1 cellular context compared by ENCODE assay signal in the genomic region with DNA sequence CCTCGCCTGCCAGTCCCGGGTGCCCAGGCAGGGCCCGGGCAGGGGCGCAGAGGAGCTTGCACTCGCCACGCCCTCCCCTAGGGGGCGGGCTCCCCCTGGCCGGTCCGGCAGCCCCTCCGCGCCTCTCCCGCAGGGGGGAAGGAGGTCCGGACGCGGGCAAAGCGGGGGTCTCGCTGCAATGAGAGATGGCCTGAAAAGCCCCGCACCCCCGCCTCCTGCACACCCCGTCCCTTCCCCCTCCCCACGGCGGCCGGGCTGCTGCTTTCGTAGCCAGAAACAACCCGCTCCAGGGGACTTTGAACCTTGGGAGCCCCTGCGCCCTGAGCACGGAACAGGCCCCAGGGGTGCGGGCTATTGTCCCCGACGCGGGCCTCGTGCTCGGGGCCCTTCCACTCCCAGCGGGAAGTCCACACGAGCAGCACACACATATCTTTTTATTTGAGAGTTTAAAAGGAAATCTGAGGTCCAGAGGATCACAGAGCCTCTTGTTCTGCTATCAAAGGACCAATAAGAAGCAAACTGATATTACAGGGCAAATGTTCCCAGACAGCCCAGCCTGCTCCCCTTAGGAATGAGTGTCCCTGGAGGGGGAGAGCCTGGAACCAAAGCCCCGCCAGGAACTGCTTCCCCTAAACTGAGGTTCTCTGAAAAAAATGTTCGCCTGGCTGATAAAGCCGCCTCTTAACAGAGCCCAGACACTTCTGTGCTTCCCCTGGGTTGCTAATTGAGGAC.
TF ChIP-seq lines count a peak whose summit lies in the region.

No MANE protein-coding gene starts in this region.

TF ChIP-seq in HepG2, 621 proteins besides CTCF, POLR2A, EP300 and RAD21 (continued from another document and continues in another):
- TF ChIP-seq, protein P1, sequence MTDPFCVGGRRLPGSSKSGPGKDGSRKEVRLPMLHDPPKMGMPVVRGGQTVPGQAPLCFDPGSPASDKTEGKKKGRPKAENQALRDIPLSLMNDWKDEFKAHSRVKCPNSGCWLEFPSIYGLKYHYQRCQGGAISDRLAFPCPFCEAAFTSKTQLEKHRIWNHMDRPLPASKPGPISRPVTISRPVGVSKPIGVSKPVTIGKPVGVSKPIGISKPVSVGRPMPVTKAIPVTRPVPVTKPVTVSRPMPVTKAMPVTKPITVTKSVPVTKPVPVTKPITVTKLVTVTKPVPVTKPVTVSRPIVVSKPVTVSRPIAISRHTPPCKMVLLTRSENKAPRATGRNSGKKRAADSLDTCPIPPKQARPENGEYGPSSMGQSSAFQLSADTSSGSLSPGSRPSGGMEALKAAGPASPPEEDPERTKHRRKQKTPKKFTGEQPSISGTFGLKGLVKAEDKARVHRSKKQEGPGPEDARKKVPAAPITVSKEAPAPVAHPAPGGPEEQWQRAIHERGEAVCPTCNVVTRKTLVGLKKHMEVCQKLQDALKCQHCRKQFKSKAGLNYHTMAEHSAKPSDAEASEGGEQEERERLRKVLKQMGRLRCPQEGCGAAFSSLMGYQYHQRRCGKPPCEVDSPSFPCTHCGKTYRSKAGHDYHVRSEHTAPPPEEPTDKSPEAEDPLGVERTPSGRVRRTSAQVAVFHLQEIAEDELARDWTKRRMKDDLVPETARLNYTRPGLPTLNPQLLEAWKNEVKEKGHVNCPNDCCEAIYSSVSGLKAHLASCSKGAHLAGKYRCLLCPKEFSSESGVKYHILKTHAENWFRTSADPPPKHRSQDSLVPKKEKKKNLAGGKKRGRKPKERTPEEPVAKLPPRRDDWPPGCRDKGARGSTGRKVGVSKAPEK (CRISPR knock-in tag; IDR thresholded peaks at IDR 0.05; ENCODE audit: borderline replicate concordance): no peak
- TF ChIP-seq XRCC5 (optimal IDR thresholded peaks at IDR 0.05; ENCODE audit: low read length) (peak; percentile 66), ZNF75D (CRISPR knock-in tag; IDR thresholded peaks at IDR 0.05; ENCODE audit: borderline replicate concordance) (no peak; the same call in 1 of the 2 replicates), RBAK (CRISPR knock-in tag; IDR thresholded peaks at IDR 0.05) (no peak), GFI1 (CRISPR knock-in tag; IDR thresholded peaks at IDR 0.05; ENCODE audit: borderline replicate concordance) (peak; percentile 47; the same call in 1 of the 2 replicates), ZNF143 (CRISPR knock-in tag; IDR thresholded peaks at IDR 0.05) (no peak), ZNF616 (CRISPR knock-in tag; IDR thresholded peaks at IDR 0.05; ENCODE audit: low read depth) (peak; percentile 42; the same call in 1 of the 2 replicates), ZMAT3 (CRISPR knock-in tag; conservative IDR thresholded peaks at IDR 0.05) (peak; percentile 83), ZNF224 (CRISPR knock-in tag; IDR thresholded peaks at IDR 0.05) (no peak), GTF2F1 (IDR thresholded peaks at IDR 0.05; ENCODE audit: low read length) (no peak), ZNF354B (CRISPR knock-in tag; IDR thresholded peaks at IDR 0.05) (peak; percentile 36; the same call in 1 of the 2 replicates), ZBTB21 (CRISPR knock-in tag; IDR thresholded peaks at IDR 0.05) (peak; percentile 68), YEATS4 (CRISPR knock-in tag; IDR thresholded peaks at IDR 0.05; ENCODE audit: borderline replicate concordance) (peak; percentile 82), RNF2 (conservative IDR thresholded peaks at IDR 0.05; ENCODE audit: low read depth) (peak; percentile 67; the same call in 1 of the 2 replicates), ZNF614 (CRISPR knock-in tag; IDR thresholded peaks at IDR 0.05; ENCODE audit: borderline replicate concordance) (peak; percentile 67; the same call in 1 of the 2 replicates), ZNF652 (CRISPR knock-in tag; IDR thresholded peaks at IDR 0.05; ENCODE audit: borderline replicate concordance, low read depth) (no peak), ZNF746 (CRISPR knock-in tag; IDR thresholded peaks at IDR 0.05) (peak; percentile 93), SRY (CRISPR knock-in tag; IDR thresholded peaks at IDR 0.05) (no peak), HIVEP1 (CRISPR knock-in tag; IDR thresholded peaks at IDR 0.05) (peak; percentile 87), NKX3-1 (CRISPR knock-in tag; IDR thresholded peaks at IDR 0.05) (no peak; the same call in 1 of the 2 replicates), SP5 (CRISPR knock-in tag; IDR thresholded peaks at IDR 0.05; ENCODE audit: borderline replicate concordance, low read depth) (peak; percentile 24; the same call in 1 of the 2 replicates), ZNF841 (CRISPR knock-in tag; IDR thresholded peaks at IDR 0.05; ENCODE audit: borderline replicate concordance) (no peak), HMG20A (CRISPR knock-in tag; IDR thresholded peaks at IDR 0.05; ENCODE audit: borderline replicate concordance) (peak; percentile 42; the same call in 1 of the 2 replicates), THYN1 (CRISPR knock-in tag; IDR thresholded peaks at IDR 0.05; ENCODE audit: borderline replicate concordance, low read depth) (no peak), ONECUT2 (CRISPR knock-in tag; IDR thresholded peaks at IDR 0.05) (no peak), MYNN (CRISPR knock-in tag; IDR thresholded peaks at IDR 0.05; ENCODE audit: low read depth) (no peak), ZNF816 (CRISPR knock-in tag; IDR thresholded peaks at IDR 0.05; ENCODE audit: borderline replicate concordance) (no peak), ZNF660 (CRISPR knock-in tag; IDR thresholded peaks at IDR 0.05; ENCODE audit: borderline replicate concordance, low read depth) (no peak), ZNF205 (CRISPR knock-in tag; IDR thresholded peaks at IDR 0.05) (peak; percentile 59)
- TF ChIP-seq, protein P2, sequence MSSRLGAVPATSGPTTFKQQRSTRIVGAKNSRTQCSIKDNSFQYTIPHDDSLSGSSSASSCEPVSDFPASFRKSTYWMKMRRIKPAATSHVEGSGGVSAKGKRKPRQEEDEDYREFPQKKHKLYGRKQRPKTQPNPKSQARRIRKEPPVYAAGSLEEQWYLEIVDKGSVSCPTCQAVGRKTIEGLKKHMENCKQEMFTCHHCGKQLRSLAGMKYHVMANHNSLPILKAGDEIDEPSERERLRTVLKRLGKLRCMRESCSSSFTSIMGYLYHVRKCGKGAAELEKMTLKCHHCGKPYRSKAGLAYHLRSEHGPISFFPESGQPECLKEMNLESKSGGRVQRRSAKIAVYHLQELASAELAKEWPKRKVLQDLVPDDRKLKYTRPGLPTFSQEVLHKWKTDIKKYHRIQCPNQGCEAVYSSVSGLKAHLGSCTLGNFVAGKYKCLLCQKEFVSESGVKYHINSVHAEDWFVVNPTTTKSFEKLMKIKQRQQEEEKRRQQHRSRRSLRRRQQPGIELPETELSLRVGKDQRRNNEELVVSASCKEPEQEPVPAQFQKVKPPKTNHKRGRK (CRISPR knock-in tag; IDR thresholded peaks at IDR 0.05): no peak
- TF ChIP-seq, protein P3, sequence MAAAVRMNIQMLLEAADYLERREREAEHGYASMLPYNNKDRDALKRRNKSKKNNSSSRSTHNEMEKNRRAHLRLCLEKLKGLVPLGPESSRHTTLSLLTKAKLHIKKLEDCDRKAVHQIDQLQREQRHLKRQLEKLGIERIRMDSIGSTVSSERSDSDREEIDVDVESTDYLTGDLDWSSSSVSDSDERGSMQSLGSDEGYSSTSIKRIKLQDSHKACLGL (CRISPR knock-in tag; IDR thresholded peaks at IDR 0.05): no peak
- TF ChIP-seq, protein P4, sequence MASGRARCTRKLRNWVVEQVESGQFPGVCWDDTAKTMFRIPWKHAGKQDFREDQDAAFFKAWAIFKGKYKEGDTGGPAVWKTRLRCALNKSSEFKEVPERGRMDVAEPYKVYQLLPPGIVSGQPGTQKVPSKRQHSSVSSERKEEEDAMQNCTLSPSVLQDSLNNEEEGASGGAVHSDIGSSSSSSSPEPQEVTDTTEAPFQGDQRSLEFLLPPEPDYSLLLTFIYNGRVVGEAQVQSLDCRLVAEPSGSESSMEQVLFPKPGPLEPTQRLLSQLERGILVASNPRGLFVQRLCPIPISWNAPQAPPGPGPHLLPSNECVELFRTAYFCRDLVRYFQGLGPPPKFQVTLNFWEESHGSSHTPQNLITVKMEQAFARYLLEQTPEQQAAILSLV (CRISPR knock-in tag; IDR thresholded peaks at IDR 0.05; ENCODE audit: borderline replicate concordance): peak; percentile 61; the same call in 1 of the 2 replicates
- TF ChIP-seq, protein P5, sequence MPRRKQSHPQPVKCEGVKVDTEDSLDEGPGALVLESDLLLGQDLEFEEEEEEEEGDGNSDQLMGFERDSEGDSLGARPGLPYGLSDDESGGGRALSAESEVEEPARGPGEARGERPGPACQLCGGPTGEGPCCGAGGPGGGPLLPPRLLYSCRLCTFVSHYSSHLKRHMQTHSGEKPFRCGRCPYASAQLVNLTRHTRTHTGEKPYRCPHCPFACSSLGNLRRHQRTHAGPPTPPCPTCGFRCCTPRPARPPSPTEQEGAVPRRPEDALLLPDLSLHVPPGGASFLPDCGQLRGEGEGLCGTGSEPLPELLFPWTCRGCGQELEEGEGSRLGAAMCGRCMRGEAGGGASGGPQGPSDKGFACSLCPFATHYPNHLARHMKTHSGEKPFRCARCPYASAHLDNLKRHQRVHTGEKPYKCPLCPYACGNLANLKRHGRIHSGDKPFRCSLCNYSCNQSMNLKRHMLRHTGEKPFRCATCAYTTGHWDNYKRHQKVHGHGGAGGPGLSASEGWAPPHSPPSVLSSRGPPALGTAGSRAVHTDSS (CRISPR knock-in tag; conservative IDR thresholded peaks at IDR 0.05): no peak
- TF ChIP-seq, protein P6, sequence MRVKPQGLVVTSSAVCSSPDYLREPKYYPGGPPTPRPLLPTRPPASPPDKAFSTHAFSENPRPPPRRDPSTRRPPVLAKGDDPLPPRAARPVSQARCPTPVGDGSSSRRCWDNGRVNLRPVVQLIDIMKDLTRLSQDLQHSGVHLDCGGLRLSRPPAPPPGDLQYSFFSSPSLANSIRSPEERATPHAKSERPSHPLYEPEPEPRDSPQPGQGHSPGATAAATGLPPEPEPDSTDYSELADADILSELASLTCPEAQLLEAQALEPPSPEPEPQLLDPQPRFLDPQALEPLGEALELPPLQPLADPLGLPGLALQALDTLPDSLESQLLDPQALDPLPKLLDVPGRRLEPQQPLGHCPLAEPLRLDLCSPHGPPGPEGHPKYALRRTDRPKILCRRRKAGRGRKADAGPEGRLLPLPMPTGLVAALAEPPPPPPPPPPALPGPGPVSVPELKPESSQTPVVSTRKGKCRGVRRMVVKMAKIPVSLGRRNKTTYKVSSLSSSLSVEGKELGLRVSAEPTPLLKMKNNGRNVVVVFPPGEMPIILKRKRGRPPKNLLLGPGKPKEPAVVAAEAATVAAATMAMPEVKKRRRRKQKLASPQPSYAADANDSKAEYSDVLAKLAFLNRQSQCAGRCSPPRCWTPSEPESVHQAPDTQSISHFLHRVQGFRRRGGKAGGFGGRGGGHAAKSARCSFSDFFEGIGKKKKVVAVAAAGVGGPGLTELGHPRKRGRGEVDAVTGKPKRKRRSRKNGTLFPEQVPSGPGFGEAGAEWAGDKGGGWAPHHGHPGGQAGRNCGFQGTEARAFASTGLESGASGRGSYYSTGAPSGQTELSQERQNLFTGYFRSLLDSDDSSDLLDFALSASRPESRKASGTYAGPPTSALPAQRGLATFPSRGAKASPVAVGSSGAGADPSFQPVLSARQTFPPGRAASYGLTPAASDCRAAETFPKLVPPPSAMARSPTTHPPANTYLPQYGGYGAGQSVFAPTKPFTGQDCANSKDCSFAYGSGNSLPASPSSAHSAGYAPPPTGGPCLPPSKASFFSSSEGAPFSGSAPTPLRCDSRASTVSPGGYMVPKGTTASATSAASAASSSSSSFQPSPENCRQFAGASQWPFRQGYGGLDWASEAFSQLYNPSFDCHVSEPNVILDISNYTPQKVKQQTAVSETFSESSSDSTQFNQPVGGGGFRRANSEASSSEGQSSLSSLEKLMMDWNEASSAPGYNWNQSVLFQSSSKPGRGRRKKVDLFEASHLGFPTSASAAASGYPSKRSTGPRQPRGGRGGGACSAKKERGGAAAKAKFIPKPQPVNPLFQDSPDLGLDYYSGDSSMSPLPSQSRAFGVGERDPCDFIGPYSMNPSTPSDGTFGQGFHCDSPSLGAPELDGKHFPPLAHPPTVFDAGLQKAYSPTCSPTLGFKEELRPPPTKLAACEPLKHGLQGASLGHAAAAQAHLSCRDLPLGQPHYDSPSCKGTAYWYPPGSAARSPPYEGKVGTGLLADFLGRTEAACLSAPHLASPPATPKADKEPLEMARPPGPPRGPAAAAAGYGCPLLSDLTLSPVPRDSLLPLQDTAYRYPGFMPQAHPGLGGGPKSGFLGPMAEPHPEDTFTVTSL (CRISPR knock-in tag; IDR thresholded peaks at IDR 0.05; ENCODE audit: borderline replicate concordance): no peak
- TF ChIP-seq, protein P7, sequence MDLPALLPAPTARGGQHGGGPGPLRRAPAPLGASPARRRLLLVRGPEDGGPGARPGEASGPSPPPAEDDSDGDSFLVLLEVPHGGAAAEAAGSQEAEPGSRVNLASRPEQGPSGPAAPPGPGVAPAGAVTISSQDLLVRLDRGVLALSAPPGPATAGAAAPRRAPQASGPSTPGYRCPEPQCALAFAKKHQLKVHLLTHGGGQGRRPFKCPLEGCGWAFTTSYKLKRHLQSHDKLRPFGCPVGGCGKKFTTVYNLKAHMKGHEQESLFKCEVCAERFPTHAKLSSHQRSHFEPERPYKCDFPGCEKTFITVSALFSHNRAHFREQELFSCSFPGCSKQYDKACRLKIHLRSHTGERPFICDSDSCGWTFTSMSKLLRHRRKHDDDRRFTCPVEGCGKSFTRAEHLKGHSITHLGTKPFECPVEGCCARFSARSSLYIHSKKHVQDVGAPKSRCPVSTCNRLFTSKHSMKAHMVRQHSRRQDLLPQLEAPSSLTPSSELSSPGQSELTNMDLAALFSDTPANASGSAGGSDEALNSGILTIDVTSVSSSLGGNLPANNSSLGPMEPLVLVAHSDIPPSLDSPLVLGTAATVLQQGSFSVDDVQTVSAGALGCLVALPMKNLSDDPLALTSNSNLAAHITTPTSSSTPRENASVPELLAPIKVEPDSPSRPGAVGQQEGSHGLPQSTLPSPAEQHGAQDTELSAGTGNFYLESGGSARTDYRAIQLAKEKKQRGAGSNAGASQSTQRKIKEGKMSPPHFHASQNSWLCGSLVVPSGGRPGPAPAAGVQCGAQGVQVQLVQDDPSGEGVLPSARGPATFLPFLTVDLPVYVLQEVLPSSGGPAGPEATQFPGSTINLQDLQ (CRISPR knock-in tag; IDR thresholded peaks at IDR 0.05): no peak
- TF ChIP-seq, protein P8, sequence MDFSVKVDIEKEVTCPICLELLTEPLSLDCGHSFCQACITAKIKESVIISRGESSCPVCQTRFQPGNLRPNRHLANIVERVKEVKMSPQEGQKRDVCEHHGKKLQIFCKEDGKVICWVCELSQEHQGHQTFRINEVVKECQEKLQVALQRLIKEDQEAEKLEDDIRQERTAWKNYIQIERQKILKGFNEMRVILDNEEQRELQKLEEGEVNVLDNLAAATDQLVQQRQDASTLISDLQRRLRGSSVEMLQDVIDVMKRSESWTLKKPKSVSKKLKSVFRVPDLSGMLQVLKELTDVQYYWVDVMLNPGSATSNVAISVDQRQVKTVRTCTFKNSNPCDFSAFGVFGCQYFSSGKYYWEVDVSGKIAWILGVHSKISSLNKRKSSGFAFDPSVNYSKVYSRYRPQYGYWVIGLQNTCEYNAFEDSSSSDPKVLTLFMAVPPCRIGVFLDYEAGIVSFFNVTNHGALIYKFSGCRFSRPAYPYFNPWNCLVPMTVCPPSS (IDR thresholded peaks at IDR 0.05): no peak
- TF ChIP-seq, protein P9, sequence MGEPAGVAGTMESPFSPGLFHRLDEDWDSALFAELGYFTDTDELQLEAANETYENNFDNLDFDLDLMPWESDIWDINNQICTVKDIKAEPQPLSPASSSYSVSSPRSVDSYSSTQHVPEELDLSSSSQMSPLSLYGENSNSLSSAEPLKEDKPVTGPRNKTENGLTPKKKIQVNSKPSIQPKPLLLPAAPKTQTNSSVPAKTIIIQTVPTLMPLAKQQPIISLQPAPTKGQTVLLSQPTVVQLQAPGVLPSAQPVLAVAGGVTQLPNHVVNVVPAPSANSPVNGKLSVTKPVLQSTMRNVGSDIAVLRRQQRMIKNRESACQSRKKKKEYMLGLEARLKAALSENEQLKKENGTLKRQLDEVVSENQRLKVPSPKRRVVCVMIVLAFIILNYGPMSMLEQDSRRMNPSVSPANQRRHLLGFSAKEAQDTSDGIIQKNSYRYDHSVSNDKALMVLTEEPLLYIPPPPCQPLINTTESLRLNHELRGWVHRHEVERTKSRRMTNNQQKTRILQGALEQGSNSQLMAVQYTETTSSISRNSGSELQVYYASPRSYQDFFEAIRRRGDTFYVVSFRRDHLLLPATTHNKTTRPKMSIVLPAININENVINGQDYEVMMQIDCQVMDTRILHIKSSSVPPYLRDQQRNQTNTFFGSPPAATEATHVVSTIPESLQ (CRISPR knock-in tag; conservative IDR thresholded peaks at IDR 0.05): no peak
